Comparison of ENCODE assay signal across 1 cellular context in genomic region chr5:14369780-14370179, GRCh38.
TF ChIP-seq lines count a peak whose summit lies in the region.

No MANE protein-coding gene starts in this region.

TF ChIP-seq in GM23338, 12 proteins besides CTCF, POLR2A, EP300 and RAD21 (continued from another document):
- TF ChIP-seq ZNF462 (CRISPR knock-in tag; IDR thresholded peaks at IDR 0.05) = no peak
- TF ChIP-seq POLR2AphosphoS5 (IDR thresholded peaks at IDR 0.05; ENCODE audit: low read depth) = no peak
- TF ChIP-seq STAT1 (IDR thresholded peaks at IDR 0.05; ENCODE audit: unreplicated experiment) = no peak
- no peak for TF ChIP-seq JUNB (IDR thresholded peaks at IDR 0.05; ENCODE audit: unreplicated experiment)
- TF ChIP-seq NANOG (IDR thresholded peaks at IDR 0.05; ENCODE audit: borderline replicate concordance) = no peak
- TF ChIP-seq ZNF331 (CRISPR knock-in tag; IDR thresholded peaks at IDR 0.05; ENCODE audit: low read depth) = no peak
- no peak for TF ChIP-seq EZH2 (IDR thresholded peaks at IDR 0.05; ENCODE audit: low read depth, unreplicated experiment)
- TF ChIP-seq CREB1 (CRISPR knock-in tag; IDR thresholded peaks at IDR 0.05; ENCODE audit: low read depth) = no peak
- no peak for TF ChIP-seq EZH2phosphoT487 (IDR thresholded peaks at IDR 0.05; ENCODE audit: unreplicated experiment)
TF ChIP-seq in GM23338: peak in this region for 0.
